9 cellular contexts compared by ENCODE assay signal in the genomic region with DNA sequence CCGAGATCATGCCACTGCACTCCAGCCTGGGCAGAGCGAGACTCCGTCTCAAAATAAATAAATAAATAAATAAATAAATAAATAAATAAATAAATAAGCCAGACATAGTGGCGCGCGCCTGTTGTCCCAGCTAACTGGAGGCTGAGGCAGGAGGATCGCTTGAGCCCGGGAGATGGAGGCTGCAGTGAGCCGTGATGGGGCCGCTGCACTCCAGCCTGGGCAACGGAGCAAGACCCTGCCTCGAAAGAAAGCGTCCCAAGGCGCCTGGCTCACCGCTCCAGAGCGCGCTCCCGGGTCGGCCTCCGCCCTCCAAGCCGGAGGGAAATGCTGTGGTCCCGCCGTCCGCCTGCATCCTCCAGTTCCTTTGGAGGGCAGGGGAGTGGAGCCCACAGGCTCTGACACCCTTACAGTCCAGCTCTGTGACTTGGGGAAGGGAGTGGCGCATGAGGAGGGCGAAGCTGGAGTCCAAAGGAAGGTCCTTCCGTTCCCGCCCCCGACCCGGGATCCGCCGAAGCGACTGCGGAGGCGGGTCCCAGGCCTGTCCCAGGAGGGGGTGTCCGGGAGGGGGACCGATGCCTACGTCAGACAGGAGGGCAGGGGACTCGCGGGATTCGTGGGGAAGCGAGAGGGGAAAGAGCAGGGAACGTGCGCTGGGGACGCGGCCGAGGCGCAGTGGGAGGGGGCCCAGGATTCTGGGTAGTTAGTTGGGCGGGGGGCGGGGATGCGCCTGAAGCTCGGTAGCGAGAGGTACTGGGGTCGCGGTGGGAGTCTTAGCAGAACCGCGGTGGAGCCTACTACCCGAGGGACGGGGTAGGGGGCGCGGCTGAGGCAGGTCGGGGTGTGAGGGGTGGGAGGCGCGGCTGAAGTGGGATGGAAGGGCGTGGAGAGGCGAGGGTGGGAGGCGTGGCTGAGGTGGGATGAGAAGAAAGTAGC. TPM values are rescaled to one million over a fixed set of nuclear protein-coding genes. Genes with fewer than 3 reads are reported as not detected.
DNase-seq lines count a peak whose midpoint lies in the region; ATAC-seq and TF ChIP-seq lines count a peak whose summit lies in the region.
"Had no signal": no experiment of that assay in that cellular context is flagged by ENCODE, and none has a peak within 500 bp of the region (broad histone marks: within the 10 kb centered on the region; RNA-seq: fewer than 3 reads in every experiment).

No MANE protein-coding gene starts in this region.

- H3K4me1 Mint-ChIP-seq in chondrocyte (ENCODE audit: low read depth) = peaks cover 10% of the 10 kb centered on the region

- intact Hi-C loops in right lobe of liver (cut with DNase I) = no loop called here
- intact Hi-C loops in thyroid gland (cut with DNase I) = no loop called here

- peak; percentile 65 to 76 (median 74) for ATAC-seq in right lobe of liver
- ATAC-seq in HG02642 (IDR thresholded peaks at IDR 0.05; ENCODE audit: poor library complexity, unreplicated experiment) = no peak

- WGBS in right lobe of liver (ENCODE audit: insufficient coverage, low coverage, low lambda C conversion rate, missing lambda C conversion rate) = 9% methylated on average over 44 of the region's 67 CpGs
- WGBS in thyroid gland, 2 donors = 9 to 13% methylated on average over 33 to 49 of the region's 67 CpGs

- TF ChIP-seq CTCF in chondrocyte (IDR thresholded peaks at IDR 0.05) (peak; percentile 39), right lobe of liver (IDR thresholded peaks at IDR 0.05) (no peak), thyroid gland (IDR thresholded peaks at IDR 0.05) (no peak)

- H3K27ac Mint-ChIP-seq in chondrocyte (ENCODE audit: unreplicated experiment) = peak overlapping the region; percentile 45

- H3K4me3 ChIP-seq in right lobe of liver (peak overlapping the region; percentile 52 to 55 (median 55)), thyroid gland (replicated peaks in 1 of 3) (peak overlapping the region; percentile 35 to 75 (median 39))
- H3K4me3 ChIP-seq: SJSA1 had no signal

- H3K9me3 ChIP-seq in right lobe of liver (no peaks in the 10 kb centered on the region), thyroid gland (no peaks in the 10 kb centered on the region)
- H3K9me3 ChIP-seq: SJSA1 had no signal

- H3K27ac ChIP-seq in right lobe of liver = peak overlapping the region in 2 of 3 donors; percentile 37 to 69
- H3K27ac ChIP-seq in thyroid gland = peak overlapping the region in 2 of 3 donors; percentile 63 to 68
- H3K27ac ChIP-seq: SJSA1 had no signal

- no peaks in the 10 kb centered on the region for H3K27me3 Mint-ChIP-seq in chondrocyte (ENCODE audit: low read depth)

- H3K4me3 Mint-ChIP-seq in chondrocyte (ENCODE audit: unreplicated experiment) = peak overlapping the region; percentile 74

- DNase-seq in ELF-1 (ENCODE audit: low read depth, low spot score) = peak; percentile 65
- peak; percentile 70 for DNase-seq in NCI-H146 (lab: John Stamatoyannopoulos, UW)
- no peak for DNase-seq in chondrocyte (ENCODE audit: low spot score)
- peak in 2 of 3 donors; percentile 61 to 67 for DNase-seq in right lobe of liver
- DNase-seq in thyroid gland = peak; percentile 36 to 41
- no peak for DNase-seq in GOT3 (lab: John Stamatoyannopoulos, UW)
- no peak for DNase-seq in LoVo (ENCODE audit: low spot score)

- H3K27me3 ChIP-seq in right lobe of liver (no peaks in the 10 kb centered on the region), thyroid gland (no peaks in the 10 kb centered on the region)
- H3K27me3 ChIP-seq: SJSA1 had no signal

- H3K36me3 ChIP-seq in right lobe of liver (no peaks in the 10 kb centered on the region), thyroid gland (no peaks in the 10 kb centered on the region)
- H3K36me3 ChIP-seq: SJSA1 had no signal

- no peaks in the 10 kb centered on the region for H3K36me3 Mint-ChIP-seq in chondrocyte (ENCODE audit: low read depth)

- H3K4me1 ChIP-seq in right lobe of liver (no peaks in the 10 kb centered on the region), thyroid gland (peaks cover 4 to 12% of the 10 kb centered on the region in 2 donors)
- H3K4me1 ChIP-seq: SJSA1 had no signal

- H3K9me3 Mint-ChIP-seq in chondrocyte (ENCODE audit: low read depth) = no peaks in the 10 kb centered on the region

- TF ChIP-seq POLR2A in right lobe of liver (IDR thresholded peaks at IDR 0.05) (no peak), thyroid gland (IDR thresholded peaks at IDR 0.05) (no peak)

RNA-seq across cellular contexts. Expression of a gene that starts 8.4 kb away (rescaled TPM):
- 1.6 to 47.6 TPM (median 43.5 TPM) in 3 replicates for total RNA-seq in chondrocyte
- 1 to 10 TPM; 3.3 to 8.2 (median 4.8) TPM for total RNA-seq in right lobe of liver
- total RNA-seq in thyroid gland = 10 to 100 TPM in 1 of 4 donors, 1 to 10 TPM in 3; 3.2 to 12.5 (median 6.5) TPM

RNA-seq across cellular contexts. Expression of a gene that starts 26.1 kb away (rescaled TPM):
- 1,031 to 1,215 TPM (median 1,058 TPM) in 3 replicates for total RNA-seq in chondrocyte
- 1,000 to 10,000 TPM; 1,045 to 2,319 (median 1,420) TPM for total RNA-seq in right lobe of liver
- total RNA-seq in thyroid gland = 1,000 to 10,000 TPM in 3 of 4 donors, 100 to 1,000 TPM in 1; 917 to 1,584 (median 1,245) TPM

RNA-seq across cellular contexts. Expression of a gene that starts 53.7 kb away (rescaled TPM):
- total RNA-seq in chondrocyte (4.3 to 12.3 TPM (median 10.7 TPM) in 3 replicates), right lobe of liver (10 to 100 TPM; 19.8 to 34.5 (median 24.8) TPM), thyroid gland (10 to 100 TPM in 3 of 4 donors, 1 to 10 TPM in 1; 4.3 to 16.7 (median 12.8) TPM)

Comparison
In these comparisons a context has a peak if more than half of its experiments do, and no peak if none do; other contexts are left out.
1. DNase-seq: peak in ELF-1 (single experiment), NCI-H146 (single experiment), right lobe of liver (2 of 3) and thyroid gland (2 of 2); none in chondrocyte (single experiment), GOT3 (single experiment) and LoVo (single experiment).